ENCODE assay signal across 18 cellular contexts in genomic region chr18:74463271-74463670, GRCh38. TPM values are rescaled to one million over a fixed set of nuclear protein-coding genes. Genes with fewer than 3 reads are reported as not detected.
DNase-seq lines count a peak whose midpoint lies in the region; ATAC-seq and TF ChIP-seq lines count a peak whose summit lies in the region.
"Had no signal": no experiment of that assay in that cellular context is flagged by ENCODE, and none has a peak within 500 bp of the region (broad histone marks: within the 10 kb centered on the region; RNA-seq: fewer than 3 reads in every experiment).

No MANE protein-coding gene starts in this region.

- DNase-seq in heart right ventricle (no peak), left ventricle myocardium inferior (no peak), fibroblast of pulmonary artery (ENCODE audit: low read depth) (peak; percentile 18), neural progenitor cell (ENCODE audit: low spot score) (no peak), ureter (ENCODE audit: low spot score) (peak; percentile 26), erythroblast (lab: John Stamatoyannopoulos, UW) (no peak), SIG-M5 treated with dmso at 0.1 percent for 504 hours (lab: John Stamatoyannopoulos, UW; ENCODE audit: unreplicated experiment) (no peak), immature natural killer cell (no peak)
- DNase-seq: AML-193; Caco-2; CD4-positive, alpha-beta T cell; H9 had no signal

- H3K4me1 ChIP-seq in heart right ventricle (peaks cover 0 to 31% (median 7%) of the 10 kb centered on the region in 9 donors), left ventricle myocardium inferior (peaks cover 23% of the 10 kb centered on the region), neural progenitor cell (peaks cover 9% of the 10 kb centered on the region)
- H3K4me1 ChIP-seq: A549, Caco-2 had no signal

- H3K4me3 Mint-ChIP-seq in neural progenitor cell (no peak overlapping the region), immature natural killer cell (no peak overlapping the region)
- H3K4me3 Mint-ChIP-seq: CD4-positive, alpha-beta T cell; H9; IgD-negative memory B cell had no signal

- 71 to 75% methylated on average over 10 of the region's 10 CpGs for WGBS in heart right ventricle, 2 donors

- H3K9ac ChIP-seq in neural progenitor cell: no peak overlapping the region

- H3K36me3 ChIP-seq in heart right ventricle (no peaks in the 10 kb centered on the region), left ventricle myocardium inferior (no peaks in the 10 kb centered on the region), neural progenitor cell (no peaks in the 10 kb centered on the region)

- H3K4me1 Mint-ChIP-seq in neural progenitor cell: no peaks in the 10 kb centered on the region
- no peaks in the 10 kb centered on the region for H3K4me1 Mint-ChIP-seq in immature natural killer cell

- no peak for TF ChIP-seq POLR2A in erythroblast (IDR thresholded peaks at IDR 0.05; ENCODE audit: low read length)

- H3K9me3 ChIP-seq in heart right ventricle: no peaks in the 10 kb centered on the region
- H3K9me3 ChIP-seq in left ventricle myocardium inferior (replicated peaks): no peaks in the 10 kb centered on the region
- H3K9me3 ChIP-seq in neural progenitor cell (ENCODE audit: low read depth): no peaks in the 10 kb centered on the region
- H3K9me3 ChIP-seq: A549, Caco-2 had no signal

- no peak overlapping the region for H3K4me3 ChIP-seq in heart right ventricle
- H3K4me3 ChIP-seq in left ventricle myocardium inferior: no peak overlapping the region
- no peak overlapping the region for H3K4me3 ChIP-seq in fibroblast of pulmonary artery (replicated peaks; ENCODE audit: low read depth, low read length)
- no peak overlapping the region for H3K4me3 ChIP-seq in neural progenitor cell
- H3K4me3 ChIP-seq: A549 had no signal

- intact Hi-C loops in heart right ventricle (cut with DNase I) (no loop called here), left ventricle myocardium inferior (cut with micrococcal nuclease) (no loop called here)

- ATAC-seq in heart right ventricle: peak in 6 of 8 donors; percentile 25 to 52 (median 38)
- ATAC-seq: A549, HepG2 had no signal

- TF ChIP-seq CTCF in heart right ventricle (IDR thresholded peaks at IDR 0.05) (no peak), left ventricle myocardium inferior (IDR thresholded peaks at IDR 0.05; ENCODE audit: borderline replicate concordance) (no peak), fibroblast of pulmonary artery (IDR thresholded peaks at IDR 0.05; ENCODE audit: low read length, missing control alignments) (no peak), neural progenitor cell (IDR thresholded peaks at IDR 0.05) (no peak)

- peaks cover 11% of the 10 kb centered on the region for H3K27me3 Mint-ChIP-seq in neural progenitor cell (ENCODE audit: insufficient read depth, low read depth)
- peaks cover 0 to 2% (median 1%) of the 10 kb centered on the region in 3 donors for H3K27me3 Mint-ChIP-seq in immature natural killer cell (ENCODE audit: low read depth in 3 of 3)

- H3K4me2 ChIP-seq in neural progenitor cell: no peak overlapping the region
- H3K4me2 ChIP-seq: A549 had no signal

- H3K27ac ChIP-seq in heart right ventricle (no peak overlapping the region), left ventricle myocardium inferior (replicated peaks) (no peak overlapping the region), neural progenitor cell (no peak overlapping the region)
- H3K27ac ChIP-seq: A549, C4-2B had no signal

- H3K9me3 Mint-ChIP-seq in neural progenitor cell (no peaks in the 10 kb centered on the region), immature natural killer cell (no peaks in the 10 kb centered on the region)
- H3K9me3 Mint-ChIP-seq: CD4-positive, alpha-beta T cell; H9; IgD-negative memory B cell had no signal

- peaks cover 16% of the 10 kb centered on the region for H3F3A ChIP-seq in neural progenitor cell (ENCODE audit: low read depth)

- H4K20me1 ChIP-seq in neural progenitor cell (ENCODE audit: low read depth): no peaks in the 10 kb centered on the region

- H3K27ac Mint-ChIP-seq in neural progenitor cell (no peak overlapping the region), immature natural killer cell (no peak overlapping the region)
- H3K27ac Mint-ChIP-seq: CD4-positive, alpha-beta T cell; H9; IgD-negative memory B cell had no signal

- H3K27me3 ChIP-seq in heart right ventricle (peaks cover 0 to 14% (median 0%) of the 10 kb centered on the region in 7 donors), left ventricle myocardium inferior (ENCODE audit: low read depth) (no peaks in the 10 kb centered on the region), neural progenitor cell (peaks cover 16% of the 10 kb centered on the region)

- H3K36me3 Mint-ChIP-seq in neural progenitor cell: no peaks in the 10 kb centered on the region
- H3K36me3 Mint-ChIP-seq in immature natural killer cell: no peaks in the 10 kb centered on the region
- H3K36me3 Mint-ChIP-seq: IgD-negative memory B cell had no signal

- H2AFZ ChIP-seq in neural progenitor cell (replicated peaks): peak overlapping the region; percentile 24

- H3K79me2 ChIP-seq in neural progenitor cell (ENCODE audit: low read depth): no peaks in the 10 kb centered on the region

RNA-seq across cellular contexts. Expression of gene DIPK1C, which starts 6.2 kb away (rescaled TPM):
- total RNA-seq in heart right ventricle (10 to 100 TPM in 2 of 10 donors, 1 to 10 TPM in 7, under 1 TPM in 1; 0.90 to 12.9 (median 6.6) TPM), left ventricle myocardium inferior (6.4 TPM), neural progenitor cell (ENCODE audit: low replicate concordance) (12.9 and 13.7 TPM in 2 replicates), ureter (not detected)
- polyA plus RNA-seq in heart right ventricle (1 to 10 TPM in 1 of 2 donors, under 1 TPM in 1; 0.70 to 8.0 TPM), immature natural killer cell (not detected)
- total RNA-seq: Caco-2; CD4-positive, alpha-beta T cell; H1; H9; HepG2 had no signal
- polyA plus RNA-seq: A549, BJ, IgD-negative memory B cell had no signal

RNA-seq across cellular contexts. Expression of gene CNDP2, which starts 32.9 kb away (rescaled TPM):
- total RNA-seq in heart right ventricle (100 to 1,000 TPM in 1 of 10 donors, 10 to 100 TPM in 9; 50.2 to 117 (median 75.3) TPM), left ventricle myocardium inferior (71.0 TPM), neural progenitor cell (ENCODE audit: low replicate concordance) (56.1 and 69.7 TPM in 2 replicates), ureter (344 TPM)
- polyA plus RNA-seq in heart right ventricle (10 to 100 TPM; 48.9 to 62.3 TPM), immature natural killer cell (100 to 1,000 TPM; 117 to 187 (median 182) TPM)

Comparison
In these comparisons a context has a peak if more than half of its experiments do, and no peak if none do; other contexts are left out.
1. DNase-seq: peak in fibroblast of pulmonary artery (single experiment) and ureter (single experiment); none in heart right ventricle (0 of 2), left ventricle myocardium inferior (single experiment), neural progenitor cell (single experiment), erythroblast (0 of 2), SIG-M5 treated with dmso at 0.1 percent for 504 hours (single experiment) and immature natural killer cell (0 of 3).